ENCODE assay signal across 21 cellular contexts in genomic region chr20:54105653-54106052, GRCh38. TPM values are rescaled to one million over a fixed set of nuclear protein-coding genes. Genes with fewer than 3 reads are reported as not detected.
A peak's percentile ranks its signal among the peaks of the same experiment; 100 is the strongest.
DNase-seq lines count a peak whose midpoint lies in the region; ATAC-seq, FAIRE-seq and TF ChIP-seq lines count a peak whose summit lies in the region.
"Had no signal": no experiment of that assay in that cellular context is flagged by ENCODE, and none has a peak within 500 bp of the region (broad histone marks: within the 10 kb centered on the region; RNA-seq: fewer than 3 reads in every experiment).

No MANE protein-coding gene starts in this region.

- H3K9me3 ChIP-seq in PC-3 (ENCODE audit: low read length) (no peaks in the 10 kb centered on the region), keratinocyte (ENCODE audit: control insufficient read depth, low read depth, low read length) (no peaks in the 10 kb centered on the region), psoas muscle (no peaks in the 10 kb centered on the region)
- H3K9me3 ChIP-seq: HAP-1 had no signal

- 69 to 78% (median 73%) methylated on average over 4 of the region's 4 CpGs for WGBS in psoas muscle, 3 donors

- ATAC-seq in PC-3 (no peak), HG03571 (IDR thresholded peaks at IDR 0.05; ENCODE audit: unreplicated experiment) (no peak), psoas muscle (no peak)

- no peak for TF ChIP-seq CTCF in PC-3 (conservative IDR thresholded peaks at IDR 0.05; ENCODE audit: low read depth, low read length)
- TF ChIP-seq CTCF in epithelial cell of esophagus (IDR thresholded peaks at IDR 0.05; ENCODE audit: insufficient read depth, low read depth, low read length, missing control alignments): no peak
- no peak for TF ChIP-seq CTCF in keratinocyte (optimal IDR thresholded peaks at IDR 0.05 in 1 of 3, IDR thresholded peaks at IDR 0.05 in 1 of 3, conservative IDR thresholded peaks at IDR 0.05 in 1 of 3; ENCODE audit: extremely low read depth in 1 of 3, insufficient read depth in 2 of 3, low read length in 3 of 3)
- no peak for TF ChIP-seq CTCF in psoas muscle (IDR thresholded peaks at IDR 0.05)

- H3F3A ChIP-seq in PC-3 (ENCODE audit: low read length, unreplicated experiment): no peaks in the 10 kb centered on the region

- intact Hi-C loops in PC-3 (cut with micrococcal nuclease) (no loop called here), psoas muscle (cut with DNase I) (no loop called here)

- POLR2A ChIA-PET in PC-3 (lab: Charles Lee; ENCODE audit: unreplicated experiment): no interaction called here

- H3K27ac ChIP-seq in PC-3 (ENCODE audit: low read length): no peak overlapping the region
- H3K27ac ChIP-seq in keratinocyte (ENCODE audit: control insufficient read depth, insufficient read depth, low read length): peak overlapping the region; percentile 79
- no peak overlapping the region for H3K27ac ChIP-seq in psoas muscle
- H3K27ac ChIP-seq: 22Rv1; BLaER1 treated with 17β-estradiol and CSF1 and Interleukin-3, amounts not matched to agents 10 nM and 100 nM had no signal

- no peaks in the 10 kb centered on the region for H3K36me3 ChIP-seq in PC-3 (ENCODE audit: low read depth, low read length)
- H3K36me3 ChIP-seq in keratinocyte (ENCODE audit: control insufficient read depth in 2 of 2, extremely low read depth in 1 of 2, insufficient read depth in 2 of 2, low read length in 2 of 2): no peaks in the 10 kb centered on the region
- no peaks in the 10 kb centered on the region for H3K36me3 ChIP-seq in psoas muscle (ENCODE audit: insufficient read depth in 1 of 2, low read depth in 1 of 2)
- H3K36me3 ChIP-seq: BLaER1 treated with 17β-estradiol and CSF1 and Interleukin-3, amounts not matched to agents 10 nM and 100 nM; HAP-1 had no signal

- no peaks in the 10 kb centered on the region for H3K27me3 ChIP-seq in PC-3 (ENCODE audit: low read length)
- H3K27me3 ChIP-seq in keratinocyte (ENCODE audit: control insufficient read depth, extremely low read depth, insufficient read depth, low read length): no peaks in the 10 kb centered on the region
- no peaks in the 10 kb centered on the region for H3K27me3 ChIP-seq in psoas muscle (ENCODE audit: insufficient read depth in 3 of 3, low read length in 2 of 3)
- H3K27me3 ChIP-seq: BLaER1 treated with 17β-estradiol and CSF1 and Interleukin-3, amounts not matched to agents 10 nM and 100 nM had no signal

- H4K20me1 ChIP-seq in PC-3 (ENCODE audit: low read length) (no peaks in the 10 kb centered on the region), keratinocyte (ENCODE audit: control insufficient read depth, extremely low read depth, insufficient read depth, low read length) (no peaks in the 10 kb centered on the region)
- H4K20me1 ChIP-seq: BLaER1 treated with 17β-estradiol and CSF1 and Interleukin-3, amounts not matched to agents 10 nM and 100 nM had no signal

- H3K4me1 ChIP-seq in PC-3 (ENCODE audit: insufficient read depth, low read length) (no peaks in the 10 kb centered on the region), keratinocyte (ENCODE audit: control insufficient read depth, extremely low read depth, insufficient read depth, low read length) (peaks cover 48% of the 10 kb centered on the region), psoas muscle (no peaks in the 10 kb centered on the region)
- H3K4me1 ChIP-seq: BLaER1 treated with 17β-estradiol and CSF1 and Interleukin-3, amounts not matched to agents 10 nM and 100 nM; HAP-1 had no signal

- BruUV-seq in PC-3 (replicated peaks; lab: Mats Ljungman, UMichigan): no TSS peak

- peak; percentile 95 for FAIRE-seq in keratinocyte (lab: Jason Lieb, UNC)
- FAIRE-seq: G401.6 had no signal

- H3K9me2 ChIP-seq in PC-3 (replicated peaks; ENCODE audit: low read length): no peaks in the 10 kb centered on the region

- CTCF ChIA-PET in PC-3 (lab: Charles Lee): interaction anchor here (0.5 to 0.6 kb wide), 2 partner anchors 94 to 560 kb away, joined by 3 to 6 read pairs; no protein-coding TSS in a partner anchor

- H3K4me3 ChIP-seq in PC-3 (ENCODE audit: low read length): no peak overlapping the region
- no peak overlapping the region for H3K4me3 ChIP-seq in epithelial cell of esophagus (ENCODE audit: low read length)
- no peak overlapping the region for H3K4me3 ChIP-seq in keratinocyte (ENCODE audit: control insufficient read depth in 2 of 3, extremely low read depth in 1 of 3, insufficient read depth in 2 of 3, low read depth in 1 of 3, low read length in 3 of 3)
- H3K4me3 ChIP-seq in psoas muscle: no peak overlapping the region
- H3K4me3 ChIP-seq: BLaER1 treated with 17β-estradiol and CSF1 and Interleukin-3, amounts not matched to agents 10 nM and 100 nM; HAP-1 had no signal

- H3K9me1 ChIP-seq in keratinocyte (ENCODE audit: control insufficient read depth, extremely low read depth, insufficient read depth, low read length): no peaks in the 10 kb centered on the region

- peak overlapping the region; percentile 6; the same call in 1 of the 2 replicates for H2AFZ ChIP-seq in PC-3 (ENCODE audit: low read length)
- no peak overlapping the region for H2AFZ ChIP-seq in keratinocyte (ENCODE audit: control insufficient read depth, low read length)

- H3K79me2 ChIP-seq in PC-3 (ENCODE audit: low read length): no peaks in the 10 kb centered on the region
- no peaks in the 10 kb centered on the region for H3K79me2 ChIP-seq in keratinocyte (ENCODE audit: control insufficient read depth, insufficient read depth, low read length)

- dilution Hi-C loops in keratinocyte (cut with MboI; ENCODE audit: extremely low pct_ligation_motif_present, low sequenced_read_pairs): no loop called here

- H3K9ac ChIP-seq in PC-3 (ENCODE audit: low read length): no peak overlapping the region
- no peak overlapping the region for H3K9ac ChIP-seq in keratinocyte (ENCODE audit: control insufficient read depth, extremely low read depth, insufficient read depth, low read length)
- H3K9ac ChIP-seq: BLaER1 treated with 17β-estradiol and CSF1 and Interleukin-3, amounts not matched to agents 10 nM and 100 nM had no signal

- no peak overlapping the region for H3K4me2 ChIP-seq in PC-3 (ENCODE audit: low read length)
- H3K4me2 ChIP-seq in keratinocyte (ENCODE audit: control insufficient read depth, extremely low read depth, insufficient read depth, low read depth, low read length): peak overlapping the region; percentile 61
- H3K4me2 ChIP-seq: BLaER1 treated with 17β-estradiol and CSF1 and Interleukin-3, amounts not matched to agents 10 nM and 100 nM had no signal

- DNase-seq in NCI-H82 (lab: John Stamatoyannopoulos, UW): peak; percentile 25
- DNase-seq in NCI-H82 treated with DMSO at 0.1 percent for 48 hours (lab: John Stamatoyannopoulos, UW; ENCODE audit: unreplicated experiment): no peak
- no peak for DNase-seq in PC-3
- DNase-seq in epithelial cell of esophagus (ENCODE audit: low read depth): peak; percentile 91
- DNase-seq in keratinocyte (ENCODE audit: low read depth, low spot score): no peak
- DNase-seq in psoas muscle: no peak
- no peak for DNase-seq in activated CD4-positive, alpha-beta T cell treated with anti-CD3 and anti-CD28 coated beads, Interleukin-2, amount 50 U/mL, for 48 hours
- DNase-seq: CD4-positive, alpha-beta memory T cell; KBM-7; NCI-H1092 treated with DMSO at 0.1 percent for 48 hours; NCI-H1436 treated with DMSO at 0.1 percent for 48 hours; NCI-H1930; NCI-H748 treated with DMSO at 0.1 percent for 48 hours; SHP77 had no signal

RNA-seq across cellular contexts. Expression of gene BCAS1, which starts 35.3 kb away (rescaled TPM):
- total RNA-seq in PC-3 (2014; rRNA removed) (0.18 and 0.35 TPM in 2 replicates), psoas muscle (under 1 TPM in 2 of 4 donors, not detected in 2; 0.17 to 0.26 TPM)
- polyA plus RNA-seq in keratinocyte (0.01 TPM in 1 of 3 replicates, not detected in the others), psoas muscle (under 1 TPM; 0.01 to 0.16 (median 0.04) TPM)
- 0.11 TPM for polyA plus RNA-seq in keratinocyte (2011; ENCODE audit: low read depth)
- polyA plus RNA-seq in keratinocyte (2011; cell fraction: cytosol; rRNA removed): not detected in 2 replicates
- polyA plus RNA-seq in keratinocyte (2011; cell fraction: nucleus; rRNA removed): 0.04 TPM in 1 of 2 replicates, not detected in the other
- 0.11 TPM in 1 of 2 replicates, not detected in the other for polyA plus RNA-seq in keratinocyte (2012; ENCODE audit: low replicate concordance)
- polyA minus RNA-seq in keratinocyte: not detected in 3 replicates
- not detected for polyA minus RNA-seq in keratinocyte (2011; cell fraction: cytosol; rRNA and poly(A)+ RNA removed)
- polyA minus RNA-seq in keratinocyte (2011; cell fraction: nucleus; rRNA and poly(A)+ RNA removed): not detected in 2 replicates
- total RNA-seq: Daoy, NCI-H460 had no signal

Comparison
In these comparisons a context has a peak if more than half of its experiments do, and no peak if none do; other contexts are left out.
1. DNase-seq: peak in NCI-H82 (single experiment) and epithelial cell of esophagus (single experiment); none in NCI-H82 treated with DMSO at 0.1 percent for 48 hours (single experiment), PC-3 (single experiment), keratinocyte (single experiment), psoas muscle (0 of 2) and activated CD4-positive, alpha-beta T cell treated with anti-CD3 and anti-CD28 coated beads, Interleukin-2, amount 50 U/mL, for 48 hours (0 of 2).